In genomic region chr13:38872693-38873092, GRCh38 we compare ENCODE assay signal across 8 cellular contexts.
DNase-seq lines count a peak whose midpoint lies in the region; ATAC-seq, FAIRE-seq and TF ChIP-seq lines count a peak whose summit lies in the region.

No MANE protein-coding gene starts in this region.

- H3K9me3 ChIP-seq in lower lobe of right lung (no peaks in the 10 kb centered on the region), upper lobe of left lung (no peaks in the 10 kb centered on the region)

- TF ChIP-seq CTCF in RWPE1 (conservative IDR thresholded peaks at IDR 0.05; ENCODE audit: low read depth) (peak; percentile 44), brain microvascular endothelial cell (IDR thresholded peaks at IDR 0.05; ENCODE audit: low read depth, low read length, missing control alignments) (peak; percentile 83), lower lobe of right lung (IDR thresholded peaks at IDR 0.05) (peak; percentile 44), upper lobe of left lung (IDR thresholded peaks at IDR 0.05) (peak in 4 of 6 experiments; percentile 11 to 41 (median 21))

- no peak for TF ChIP-seq EP300 in upper lobe of left lung (IDR thresholded peaks at IDR 0.05)

- DNase-seq in ACHN = peak; percentile 74
- peak; percentile 2 for DNase-seq in GM12891 (ENCODE audit: insufficient read length, low spot score)
- DNase-seq in RWPE1 (ENCODE audit: low spot score) = no peak
- DNase-seq in brain microvascular endothelial cell = no peak
- peak; percentile 47 for DNase-seq in lower lobe of right lung
- peak in 1 of 2 donors; percentile 35 for DNase-seq in upper lobe of left lung
- DNase-seq in cortex of kidney (lab: John Stamatoyannopoulos, UW) = no peak

- intact Hi-C loops in lower lobe of right lung (cut with DNase I) = no loop called here

- H3K27ac ChIP-seq in RWPE1 = no peak overlapping the region
- no peak overlapping the region for H3K27ac ChIP-seq in brain microvascular endothelial cell
- H3K27ac ChIP-seq in lower lobe of right lung = no peak overlapping the region
- no peak overlapping the region for H3K27ac ChIP-seq in upper lobe of left lung

- H3K4me1 ChIP-seq in lower lobe of right lung (no peaks in the 10 kb centered on the region), upper lobe of left lung (no peaks in the 10 kb centered on the region)

- in situ Hi-C loops in ACHN (cut with HindIII; ENCODE audit: low pct_ligation_motif_present, low pct_unique_long_range_greater_than_20kb, low sequenced_read_pairs) (no loop called here), brain microvascular endothelial cell (cut with HindIII; ENCODE audit: low pct_ligation_motif_present, low sequenced_read_pairs) (no loop called here)

- CTCF ChIA-PET in RWPE1 (lab: Yijun Ruan, JAX) = no interaction called here

- no peak for TF ChIP-seq POLR2A in GM12891 (IDR thresholded peaks at IDR 0.05; ENCODE audit: low read depth, low read length)
- TF ChIP-seq POLR2A in upper lobe of left lung (IDR thresholded peaks at IDR 0.05) = no peak

- 14% methylated on average over 7 of the region's 7 CpGs for WGBS in upper lobe of left lung, 2 donors

- H3K27me3 ChIP-seq in brain microvascular endothelial cell (replicated peaks) (no peaks in the 10 kb centered on the region), lower lobe of right lung (ENCODE audit: low read depth) (no peaks in the 10 kb centered on the region), upper lobe of left lung (no peaks in the 10 kb centered on the region)

- POLR2A ChIA-PET in RWPE1 (lab: Yijun Ruan, JAX; ENCODE audit: low non-redundant PET) = no interaction called here

- H3K4me3 ChIP-seq in brain microvascular endothelial cell (ENCODE audit: low read depth, low read length) = no peak overlapping the region
- H3K4me3 ChIP-seq in lower lobe of right lung = no peak overlapping the region
- H3K4me3 ChIP-seq in upper lobe of left lung = no peak overlapping the region

- H3K36me3 ChIP-seq in brain microvascular endothelial cell (replicated peaks) = no peaks in the 10 kb centered on the region
- H3K36me3 ChIP-seq in lower lobe of right lung = no peaks in the 10 kb centered on the region
- H3K36me3 ChIP-seq in upper lobe of left lung = no peaks in the 10 kb centered on the region

- peak; percentile 85 for ATAC-seq in HG03342 (IDR thresholded peaks at IDR 0.05; ENCODE audit: unreplicated experiment)
- ATAC-seq in lower lobe of right lung = peak in 1 of 2 donors; percentile 47
- ATAC-seq in upper lobe of left lung (ENCODE audit: low FRiP score in 2 of 2) = no peak

- FAIRE-seq in GM12891 (lab: Jason Lieb, UNC) = peak; percentile 33

TF ChIP-seq in GM12891, 5 proteins besides CTCF, POLR2A, EP300 and RAD21:
- TF ChIP-seq POLR2AphosphoS5 (IDR thresholded peaks at IDR 0.05; ENCODE audit: low read depth, low read length) (no peak), POU2F2 (IDR thresholded peaks at IDR 0.05; ENCODE audit: low read depth, low read length) (no peak), SPI1 (IDR thresholded peaks at IDR 0.05; ENCODE audit: low read depth, low read length) (no peak), TAF1 (IDR thresholded peaks at IDR 0.05; ENCODE audit: low read depth, low read length) (no peak), PAX5 (IDR thresholded peaks at IDR 0.05; ENCODE audit: insufficient read depth, low read length, severe bottlenecking) (no peak)

Comparison
In these comparisons a context has a peak if more than half of its experiments do, and no peak if none do; other contexts are left out.
1. DNase-seq: peak in ACHN (single experiment), GM12891 (single experiment) and lower lobe of right lung (single experiment); none in RWPE1 (single experiment), brain microvascular endothelial cell (single experiment) and cortex of kidney (single experiment).
2. CTCF ChIP-seq: peak in every context shown above with its lines; median percentile 83 in brain microvascular endothelial cell; 44 in RWPE1; 44 in lower lobe of right lung; 21 in upper lobe of left lung.